20 cellular contexts compared by ENCODE assay signal in the genomic region with DNA sequence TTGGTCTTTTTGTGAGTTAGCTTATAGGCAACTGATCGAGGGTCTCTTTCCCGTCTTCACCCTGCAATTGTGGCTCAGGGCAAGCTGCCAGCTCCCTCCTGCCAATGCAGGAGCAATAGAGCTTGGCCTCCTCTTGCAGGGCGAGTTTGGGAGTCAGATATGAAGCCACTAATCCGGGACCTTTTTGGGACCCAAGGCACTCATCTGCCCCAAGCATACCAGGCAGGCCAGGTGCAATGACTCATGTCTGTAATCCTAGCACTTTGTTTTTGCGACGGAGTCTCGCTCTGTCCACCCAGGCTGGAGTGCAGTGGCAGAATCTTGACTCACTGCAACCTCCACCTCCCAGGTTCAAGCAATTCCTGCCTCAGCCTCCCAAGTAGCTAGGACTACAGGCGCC. TPM values are rescaled to one million over a fixed set of nuclear protein-coding genes. Genes with fewer than 3 reads are reported as not detected.
DNase-seq lines count a peak whose midpoint lies in the region; ATAC-seq, FAIRE-seq and TF ChIP-seq lines count a peak whose summit lies in the region.
"Had no signal": no experiment of that assay in that cellular context is flagged by ENCODE, and none has a peak within 500 bp of the region (broad histone marks: within the 10 kb centered on the region; RNA-seq: fewer than 3 reads in every experiment).

No MANE protein-coding gene starts in this region.

- CTCF ChIA-PET in PC-3 (lab: Charles Lee), result no interaction called here

- no peak overlapping the region for H3K4me3 ChIP-seq in BLaER1
- H3K4me3 ChIP-seq in PC-3 (ENCODE audit: low read length), result no peak overlapping the region
- H3K4me3 ChIP-seq in bronchial epithelial cell (ENCODE audit: low read depth, low read length), result no peak overlapping the region
- H3K4me3 ChIP-seq in osteoblast (ENCODE audit: insufficient read depth, low read length), result no peak overlapping the region
- no peak overlapping the region for H3K4me3 ChIP-seq in heart right ventricle
- H3K4me3 ChIP-seq: body of pancreas, GM12878, ovary, SJSA1, upper lobe of right lung had no signal

- no TSS peak for BruUV-seq in PC-3 (replicated peaks; lab: Mats Ljungman, UMichigan)

- intact Hi-C loops in PC-3 (cut with micrococcal nuclease), result no loop called here
- intact Hi-C loops in heart right ventricle (cut with DNase I), result no loop called here

- H3K9ac ChIP-seq in BLaER1 (peak overlapping the region; percentile 61; the same call in 1 of the 2 replicates), PC-3 (ENCODE audit: low read length) (no peak overlapping the region)

- peaks cover 54% of the 10 kb centered on the region for H3K4me1 ChIP-seq in BLaER1
- peaks cover 18% of the 10 kb centered on the region for H3K4me1 ChIP-seq in PC-3 (ENCODE audit: insufficient read depth, low read length)
- H3K4me1 ChIP-seq in osteoblast (ENCODE audit: insufficient read depth, low read length), result no peaks in the 10 kb centered on the region
- peaks cover 0 to 4% (median 0%) of the 10 kb centered on the region in 9 donors for H3K4me1 ChIP-seq in heart right ventricle
- H3K4me1 ChIP-seq: SJSA1, upper lobe of right lung had no signal

- H3K4me2 ChIP-seq in BLaER1 (peak overlapping the region; percentile 22), PC-3 (ENCODE audit: low read length) (no peak overlapping the region), osteoblast (ENCODE audit: insufficient read depth, low read length) (no peak overlapping the region)

- no peaks in the 10 kb centered on the region for H3K9me2 ChIP-seq in PC-3 (replicated peaks; ENCODE audit: low read length)

- H4K20me1 ChIP-seq in BLaER1 (no peaks in the 10 kb centered on the region), PC-3 (ENCODE audit: low read length) (no peaks in the 10 kb centered on the region), osteoblast (ENCODE audit: insufficient read depth, low read length) (peaks cover 2% of the 10 kb centered on the region)

- WGBS in heart right ventricle, 2 donors, result 94% methylated on average over 8 of the region's 8 CpGs

- H3K79me2 ChIP-seq in PC-3 (ENCODE audit: low read length) (no peaks in the 10 kb centered on the region), osteoblast (ENCODE audit: insufficient read depth, low read length) (peaks cover 11% of the 10 kb centered on the region)

- DNase-seq in PC-3 (peak; percentile 81), bronchial epithelial cell (ENCODE audit: low read depth) (peak; percentile 71), osteoblast (ENCODE audit: insufficient read length, low spot score, missing footprints) (peak; percentile 80), NCI-H2171 (lab: John Stamatoyannopoulos, UW) (no peak), heart right ventricle (no peak)
- DNase-seq in stimulated activated naive CD4-positive, alpha-beta T cell (lab: John Stamatoyannopoulos, UW), result no peak
- DNase-seq: activated CD8-positive, alpha-beta memory T cell treated with anti-CD3 and anti-CD28 coated beads, Interleukin-2, amount 50 U/mL, for 4 hours; activated naive CD4-positive, alpha-beta T cell treated with Interleukin-2 at 50 U/mL for 16 hours; body of pancreas; CD8-positive, alpha-beta T cell; dermis blood vessel endothelial cell; KBM-7; ovary; stimulated activated naive B cell treated with anti-CD40 and anti-IgM and Interleukin-4, amounts not matched to agents 10 μg/mL and 1 μg/mL and 100 μg/mL, for 72 hours; T1000; upper lobe of right lung had no signal

- H3K27ac ChIP-seq in BLaER1, result peak overlapping the region; percentile 38; the same call in 1 of the 2 replicates
- H3K27ac ChIP-seq in PC-3 (ENCODE audit: low read length), result 0 out of 2 replicates have a peak overlapping the region, but pooled peaks have one; percentile 14
- no peak overlapping the region for H3K27ac ChIP-seq in osteoblast (ENCODE audit: low read depth, low read length)
- H3K27ac ChIP-seq in heart right ventricle, result no peak overlapping the region
- H3K27ac ChIP-seq: body of pancreas, ovary, SJSA1, upper lobe of right lung had no signal

- H2AFZ ChIP-seq in PC-3 (ENCODE audit: low read length) (no peak overlapping the region), osteoblast (ENCODE audit: low read length) (no peak overlapping the region)

- POLR2A ChIA-PET in PC-3 (lab: Charles Lee; ENCODE audit: unreplicated experiment), result no interaction called here

- H3K9me3 ChIP-seq in BLaER1 (no peaks in the 10 kb centered on the region), PC-3 (ENCODE audit: low read length) (no peaks in the 10 kb centered on the region), osteoblast (ENCODE audit: low read depth, low read length) (no peaks in the 10 kb centered on the region), heart right ventricle (no peaks in the 10 kb centered on the region)
- H3K9me3 ChIP-seq: body of pancreas, ovary, SJSA1, upper lobe of right lung had no signal

- H3K27me3 ChIP-seq in BLaER1, result no peaks in the 10 kb centered on the region
- no peaks in the 10 kb centered on the region for H3K27me3 ChIP-seq in PC-3 (ENCODE audit: low read length)
- no peaks in the 10 kb centered on the region for H3K27me3 ChIP-seq in bronchial epithelial cell (ENCODE audit: control insufficient read depth, insufficient read depth, low read length)
- no peaks in the 10 kb centered on the region for H3K27me3 ChIP-seq in osteoblast (ENCODE audit: insufficient read depth, low read length)
- H3K27me3 ChIP-seq in heart right ventricle, result no peaks in the 10 kb centered on the region
- H3K27me3 ChIP-seq: body of pancreas, ovary, SJSA1, upper lobe of right lung had no signal

- FAIRE-seq in bronchial epithelial cell (lab: Jason Lieb, UNC), result no peak
- FAIRE-seq: GM12878 had no signal

- H3F3A ChIP-seq in PC-3 (ENCODE audit: low read length, unreplicated experiment), result no peaks in the 10 kb centered on the region

- no peak for TF ChIP-seq CTCF in PC-3 (conservative IDR thresholded peaks at IDR 0.05; ENCODE audit: low read depth, low read length)
- TF ChIP-seq CTCF in bronchial epithelial cell (IDR thresholded peaks at IDR 0.05; ENCODE audit: insufficient read depth, low read length, severe bottlenecking), result no peak
- TF ChIP-seq CTCF in osteoblast (IDR thresholded peaks at IDR 0.05; ENCODE audit: extremely low read depth, low read depth, low read length), result no peak
- no peak for TF ChIP-seq CTCF in heart right ventricle (IDR thresholded peaks at IDR 0.05)

- ATAC-seq in PC-3 (peak; percentile 98), heart right ventricle (no peak), HG03378 (IDR thresholded peaks at IDR 0.05; ENCODE audit: unreplicated experiment) (no peak)
- ATAC-seq: body of pancreas; CD8-positive, alpha-beta T cell; GM12878; stimulated activated naive B cell treated with anti-CD40 and anti-IgM and Interleukin-4, amounts not matched to agents 10 μg/mL and 1 μg/mL and 100 μg/mL, for 72 hours; upper lobe of right lung had no signal

- H3K36me3 ChIP-seq in BLaER1 (peaks cover 76% of the 10 kb centered on the region), PC-3 (ENCODE audit: low read depth, low read length) (peaks cover 3% of the 10 kb centered on the region; the same call in 1 of the 2 replicates), bronchial epithelial cell (ENCODE audit: control insufficient read depth, insufficient read depth, low read length) (peaks cover 23% of the 10 kb centered on the region), osteoblast (ENCODE audit: insufficient read depth, low read length) (peaks cover 75% of the 10 kb centered on the region), heart right ventricle (peaks cover 0 to 100% (median 16%) of the 10 kb centered on the region in 9 donors)
- H3K36me3 ChIP-seq: ovary had no signal

RNA-seq across cellular contexts. Expression of a gene that starts 21.1 kb away (rescaled TPM):
- total RNA-seq in PC-3 (2014; rRNA removed), result 40.3 and 54.3 TPM in 2 replicates
- 11.6 and 16.6 TPM in 2 replicates for total RNA-seq in bronchial epithelial cell
- total RNA-seq in osteoblast, result 46.7 and 48.9 TPM in 2 replicates
- 10 to 100 TPM in 5 of 10 donors, 1 to 10 TPM in 5; 6.1 to 17.3 (median 9.9) TPM for total RNA-seq in heart right ventricle
- polyA plus RNA-seq in heart right ventricle, result 1 to 10 TPM; 5.0 to 6.6 TPM

Comparison
In these comparisons a context has a peak if more than half of its experiments do, and no peak if none do; other contexts are left out.
1. H3K27ac ChIP-seq: peak in BLaER1 (single experiment) and PC-3 (single experiment); none in osteoblast (single experiment) and heart right ventricle (0 of 10).
2. DNase-seq: peak in PC-3 (single experiment), bronchial epithelial cell (single experiment) and osteoblast (single experiment); none in NCI-H2171 (single experiment), stimulated activated naive CD4-positive, alpha-beta T cell (0 of 6) and heart right ventricle (0 of 2).